Comparison of ENCODE assay signal across 19 cellular contexts in the genomic region with DNA sequence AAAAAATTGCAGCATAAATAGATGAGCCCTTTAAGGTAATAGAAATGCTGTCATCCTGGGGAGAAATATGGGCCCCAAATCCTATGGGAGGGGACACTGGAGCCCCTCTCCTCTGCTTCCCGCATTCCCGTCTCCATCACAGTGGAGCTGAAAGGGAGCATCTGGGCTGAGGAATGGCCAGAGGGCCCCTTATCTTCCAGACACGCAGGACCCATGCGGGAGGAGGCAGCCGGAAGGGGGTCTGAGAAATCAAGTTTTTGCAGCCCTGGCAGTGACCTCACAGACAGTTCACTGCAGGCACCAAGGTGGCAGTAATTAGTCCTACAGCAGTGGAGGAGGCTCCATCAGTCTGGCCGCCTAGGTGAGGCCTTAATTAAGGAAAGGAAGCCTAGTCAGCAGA.
A peak's percentile ranks its signal among the peaks of the same experiment; 100 is the strongest.
DNase-seq lines count a peak whose midpoint lies in the region; ATAC-seq and TF ChIP-seq lines count a peak whose summit lies in the region.
"Had no signal": no experiment of that assay in that cellular context is flagged by ENCODE, and none has a peak within 500 bp of the region (broad histone marks: within the 10 kb centered on the region; RNA-seq: fewer than 3 reads in every experiment).

No MANE protein-coding gene starts in this region.

- H3K27ac Mint-ChIP-seq in progenitor cell of endocrine pancreas: no peak overlapping the region
- H3K27ac Mint-ChIP-seq: CD4-positive, alpha-beta T cell; CD8-positive, alpha-beta T cell had no signal

- H3K27me3 Mint-ChIP-seq in progenitor cell of endocrine pancreas: peaks cover 3% of the 10 kb centered on the region
- H3K27me3 Mint-ChIP-seq: CD4-positive, alpha-beta T cell had no signal

- no peak overlapping the region for H3K27ac ChIP-seq in spleen
- H3K27ac ChIP-seq: BLaER1 treated with 17β-estradiol and CSF1 and Interleukin-3, amounts not matched to agents 10 nM and 100 nM; C4-2B had no signal

- TF ChIP-seq CTCF in spleen (IDR thresholded peaks at IDR 0.05 in 8 of 11, conservative IDR thresholded peaks at IDR 0.05 in 3 of 11) (no peak), GM10266 (IDR thresholded peaks at IDR 0.05; ENCODE audit: control insufficient read depth, insufficient read depth, low read depth, missing control alignments) (no peak), progenitor cell of endocrine pancreas (IDR thresholded peaks at IDR 0.05; ENCODE audit: unreplicated experiment) (no peak)

- no peaks in the 10 kb centered on the region for H3K36me3 ChIP-seq in spleen
- H3K36me3 ChIP-seq: BLaER1 treated with 17β-estradiol and CSF1 and Interleukin-3, amounts not matched to agents 10 nM and 100 nM had no signal

- no peak overlapping the region for H3K4me3 Mint-ChIP-seq in progenitor cell of endocrine pancreas (ENCODE audit: low read depth)
- H3K4me3 Mint-ChIP-seq: CD4-positive, alpha-beta T cell; CD8-positive, alpha-beta T cell had no signal

- peak; percentile 21 for DNase-seq in NCI-H69 (lab: John Stamatoyannopoulos, UW)
- peak; percentile 11 for DNase-seq in SK-N-DZ (ENCODE audit: low spot score)
- peak; percentile 33 for DNase-seq in spleen
- no peak for DNase-seq in GM10266 (ENCODE audit: extremely low spot score)
- DNase-seq in mucosa of gallbladder (ENCODE audit: low spot score): no peak
- DNase-seq in progenitor cell of endocrine pancreas (ENCODE audit: low spot score, unreplicated experiment): no peak
- DNase-seq: 8988T; ACHN; Caco-2; Calu3; CD4-positive, alpha-beta T cell; CD8-positive, alpha-beta T cell; DMS79 treated with DMSO at 0.1 percent for 48 hours; GF-D8 had no signal

- peaks cover 0 to 17% (median 0%) of the 10 kb centered on the region in 7 donors for H3K27me3 ChIP-seq in spleen (replicated peaks in 1 of 7)
- H3K27me3 ChIP-seq: BLaER1 treated with 17β-estradiol and CSF1 and Interleukin-3, amounts not matched to agents 10 nM and 100 nM had no signal

- no peak for ATAC-seq in SK-N-SH treated with all-trans-retinoic acid at 6 μM for 48 hours
- ATAC-seq in GM21723 (IDR thresholded peaks at IDR 0.05; ENCODE audit: unreplicated experiment): no peak
- ATAC-seq: CD8-positive, alpha-beta T cell; GM12878 had no signal

- H3K36me3 Mint-ChIP-seq in progenitor cell of endocrine pancreas (ENCODE audit: insufficient read depth): no peaks in the 10 kb centered on the region
- H3K36me3 Mint-ChIP-seq: CD8-positive, alpha-beta T cell had no signal

- H3K9me3 ChIP-seq in spleen: no peaks in the 10 kb centered on the region
- H3K9me3 ChIP-seq: BLaER1 treated with 17β-estradiol and CSF1 and Interleukin-3, amounts not matched to agents 10 nM and 100 nM; Caco-2 had no signal

- intact Hi-C loops in spleen (cut with DNase I; ENCODE audit: low total_unique reads): no loop called here

- no peaks in the 10 kb centered on the region for H3K4me1 ChIP-seq in spleen
- H3K4me1 ChIP-seq: BLaER1 treated with 17β-estradiol and CSF1 and Interleukin-3, amounts not matched to agents 10 nM and 100 nM; Caco-2 had no signal

- TF ChIP-seq POLR2A in spleen (IDR thresholded peaks at IDR 0.05): no peak

- no peaks in the 10 kb centered on the region for H3K4me1 Mint-ChIP-seq in progenitor cell of endocrine pancreas (ENCODE audit: low read depth)

- 73 to 82% (median 77%) methylated on average over 6 of the region's 6 CpGs for WGBS in spleen, 5 donors

- no peaks in the 10 kb centered on the region for H3K9me3 Mint-ChIP-seq in progenitor cell of endocrine pancreas (ENCODE audit: low read depth)
- H3K9me3 Mint-ChIP-seq: CD4-positive, alpha-beta T cell; CD8-positive, alpha-beta T cell had no signal

- H3K4me3 ChIP-seq in spleen: no peak overlapping the region
- H3K4me3 ChIP-seq: BLaER1 treated with 17β-estradiol and CSF1 and Interleukin-3, amounts not matched to agents 10 nM and 100 nM; GM12878 had no signal

TF ChIP-seq in SK-N-SH treated with all-trans-retinoic acid at 6 μM for 48 hours, 23 proteins besides CTCF, POLR2A, EP300 and RAD21:
- TF ChIP-seq TCF4 (CRISPR knock-in tag; IDR thresholded peaks at IDR 0.05; ENCODE audit: borderline replicate concordance): 0 out of 2 replicates have a peak, but pooled peaks have one; percentile 23
- no peak for TF ChIP-seq ZNF8 (CRISPR knock-in tag; IDR thresholded peaks at IDR 0.05)
TF ChIP-seq in SK-N-SH treated with all-trans-retinoic acid at 6 μM for 48 hours: peak in this region for 1.

Comparison
In these comparisons a context has a peak if more than half of its experiments do, and no peak if none do; other contexts are left out.
1. DNase-seq: peak in NCI-H69 (single experiment), SK-N-DZ (single experiment) and spleen (single experiment); none in GM10266 (single experiment), mucosa of gallbladder (single experiment) and progenitor cell of endocrine pancreas (single experiment).